ENCODE assay signal across 1 cellular context in genomic region chr16:740764-741505, GRCh38.
TF ChIP-seq lines count a peak whose summit lies in the region.

Gene CIAO3 (minus strand): TSS chr16:740997. CDS start chr16:740985, 12 bp downstream.

TF ChIP-seq in SK-N-SH treated with all-trans-retinoic acid at 6 μM for 48 hours, 23 proteins besides CTCF, POLR2A, EP300 and RAD21 (continued from another document):
- TF ChIP-seq CSRNP3 (CRISPR knock-in tag; IDR thresholded peaks at IDR 0.05): no peak
- TF ChIP-seq ZNF70 (CRISPR knock-in tag; IDR thresholded peaks at IDR 0.05): no peak
- no peak for TF ChIP-seq TCF4 (CRISPR knock-in tag; IDR thresholded peaks at IDR 0.05; ENCODE audit: borderline replicate concordance)
- no peak for TF ChIP-seq CSDC2 (CRISPR knock-in tag; IDR thresholded peaks at IDR 0.05)
- no peak for TF ChIP-seq PATZ1 (CRISPR knock-in tag; IDR thresholded peaks at IDR 0.05; ENCODE audit: borderline replicate concordance)
- no peak for TF ChIP-seq RARB (CRISPR knock-in tag; IDR thresholded peaks at IDR 0.05)
- no peak for TF ChIP-seq OSR1 (CRISPR knock-in tag; IDR thresholded peaks at IDR 0.05)
- TF ChIP-seq GLIS3 (CRISPR knock-in tag; IDR thresholded peaks at IDR 0.05): no peak
- TF ChIP-seq ZNF565 (CRISPR knock-in tag; conservative IDR thresholded peaks at IDR 0.05; ENCODE audit: low read depth): no peak
